24 cellular contexts compared by ENCODE assay signal in genomic region chr2:25692143-25692542, GRCh38. TPM values are rescaled to one million over a fixed set of nuclear protein-coding genes. Genes with fewer than 3 reads are reported as not detected.
DNase-seq lines count a peak whose midpoint lies in the region; ATAC-seq and TF ChIP-seq lines count a peak whose summit lies in the region.
"Had no signal": no experiment of that assay in that cellular context is flagged by ENCODE, and none has a peak within 500 bp of the region (broad histone marks: within the 10 kb centered on the region; RNA-seq: fewer than 3 reads in every experiment).

No MANE protein-coding gene starts in this region.

- dilution Hi-C loops in mammary epithelial cell (cut with HindIII; ENCODE audit: low sequenced_read_pairs), result no loop called here

- TF ChIP-seq CTCF in mammary epithelial cell (conservative IDR thresholded peaks at IDR 0.05 in 1 of 2, IDR thresholded peaks at IDR 0.05 in 1 of 2; ENCODE audit: extremely low read depth in 1 of 2, insufficient read depth in 1 of 2, low read depth in 1 of 2, low read length in 2 of 2) (no peak), thyroid gland (IDR thresholded peaks at IDR 0.05) (no peak)
- no peak for TF ChIP-seq CTCF in CD8-positive, alpha-beta T cell (IDR thresholded peaks at IDR 0.05)

- H3K9me3 ChIP-seq in MG63 (no peaks in the 10 kb centered on the region), mammary epithelial cell (replicated peaks; ENCODE audit: insufficient read depth, low read length) (no peaks in the 10 kb centered on the region), thyroid gland (no peaks in the 10 kb centered on the region)
- H3K9me3 ChIP-seq in CD8-positive, alpha-beta T cell (ENCODE audit: low read length), result no peaks in the 10 kb centered on the region
- no peaks in the 10 kb centered on the region for H3K9me3 ChIP-seq in CD4-positive, alpha-beta memory T cell (ENCODE audit: control insufficient read depth in 1 of 2, low read length in 2 of 2)
- H3K9me3 ChIP-seq: sigmoid colon, SJSA1, thoracic aorta had no signal

- 33% methylated on average over 3 of the region's 4 CpGs for WGBS in mammary epithelial cell (ENCODE audit: low coverage, missing lambda C conversion rate)
- WGBS in thyroid gland, 2 donors, result 72 to 79% methylated on average over 4 of the region's 4 CpGs

- no TSS peak for BruUV-seq in mammary epithelial cell (replicated peaks; lab: Mats Ljungman, UMichigan)

- no peak overlapping the region for H3K4me2 ChIP-seq in mammary epithelial cell (ENCODE audit: insufficient read depth, low read depth, low read length)

- no peak overlapping the region for H3K4me3 Mint-ChIP-seq in CD8-positive, alpha-beta T cell
- no peak overlapping the region for H3K4me3 Mint-ChIP-seq in CD4-positive, alpha-beta memory T cell
- H3K4me3 Mint-ChIP-seq: activated naive CD4-positive, alpha-beta T cell treated with anti-CD3 and anti-CD28 coated beads for 36 hours; CD4-positive, CD25-positive, alpha-beta regulatory T cell; stimulated activated memory B cell treated with anti-CD40 and anti-IgM and Interleukin-4, amounts not matched to agents 10 μg/mL and 1 μg/mL and 100 μg/mL, for 72 hours had no signal

- no peaks in the 10 kb centered on the region for H3K79me2 ChIP-seq in mammary epithelial cell (ENCODE audit: insufficient read depth, low read length)

- H3K27me3 Mint-ChIP-seq in CD8-positive, alpha-beta T cell (ENCODE audit: low read depth), result peaks cover 3% of the 10 kb centered on the region
- peaks cover 0 to 1% of the 10 kb centered on the region in 2 donors for H3K27me3 Mint-ChIP-seq in CD4-positive, alpha-beta memory T cell
- H3K27me3 Mint-ChIP-seq: stimulated activated memory B cell treated with anti-CD40 and anti-IgM and Interleukin-4, amounts not matched to agents 10 μg/mL and 1 μg/mL and 100 μg/mL, for 72 hours had no signal

- H3K4me1 ChIP-seq in mammary epithelial cell (ENCODE audit: insufficient read depth, low read length), result peaks cover 6% of the 10 kb centered on the region
- no peaks in the 10 kb centered on the region for H3K4me1 ChIP-seq in thyroid gland
- no peaks in the 10 kb centered on the region for H3K4me1 ChIP-seq in CD8-positive, alpha-beta T cell (ENCODE audit: insufficient read depth, low read length)
- H3K4me1 ChIP-seq in CD4-positive, alpha-beta memory T cell (ENCODE audit: insufficient read depth, low read length), result no peaks in the 10 kb centered on the region
- H3K4me1 ChIP-seq: sigmoid colon had no signal

- no peak for TF ChIP-seq POLR2A in thyroid gland (IDR thresholded peaks at IDR 0.05)

- H3K4me1 Mint-ChIP-seq in CD8-positive, alpha-beta T cell (ENCODE audit: low read depth), result no peaks in the 10 kb centered on the region
- no peaks in the 10 kb centered on the region for H3K4me1 Mint-ChIP-seq in CD4-positive, alpha-beta memory T cell
- H3K4me1 Mint-ChIP-seq: CD4-positive, CD25-positive, alpha-beta regulatory T cell; stimulated activated memory B cell treated with anti-CD40 and anti-IgM and Interleukin-4, amounts not matched to agents 10 μg/mL and 1 μg/mL and 100 μg/mL, for 72 hours had no signal

- H3K27ac ChIP-seq in mammary epithelial cell (ENCODE audit: insufficient read depth, low read depth, low read length) (no peak overlapping the region), thyroid gland (no peak overlapping the region)
- no peak overlapping the region for H3K27ac ChIP-seq in CD8-positive, alpha-beta T cell (ENCODE audit: low read depth, low read length)
- H3K27ac ChIP-seq in CD4-positive, alpha-beta memory T cell (ENCODE audit: low read depth, low read length), result no peak overlapping the region
- H3K27ac ChIP-seq: epithelial cell of prostate, sigmoid colon, SJSA1, thoracic aorta had no signal

- peak; percentile 32 for DNase-seq in Daoy (ENCODE audit: low read depth)
- peak; percentile 66 for DNase-seq in MG63
- DNase-seq in mammary epithelial cell, result peak; percentile 62
- peak; percentile 11 for DNase-seq in mesenteric fat pad (ENCODE audit: low spot score)
- no peak for DNase-seq in thyroid gland
- DNase-seq in CD8-positive, alpha-beta T cell, result no peak
- DNase-seq in CD4-positive, alpha-beta memory T cell, result no peak
- DNase-seq in activated naive CD4-positive, alpha-beta T cell treated with Interleukin-2 at 50 U/mL for 16 hours, result no peak
- DNase-seq: activated CD4-positive, alpha-beta T cell treated with anti-CD3 and anti-CD28 coated beads, Interleukin-2, amount 50 U/mL, for 48 hours; activated naive CD4-positive, alpha-beta T cell treated with anti-CD3 and anti-CD28 coated beads for 36 hours; activated T-cell treated with anti-CD3 and anti-CD28 coated beads for 4 hours; CD4-positive, CD25-positive, alpha-beta regulatory T cell; cortex of kidney; Karpas-422; NCI-H1417; NCI-H526; nucleus accumbens; sigmoid colon; T-helper 2 cell had no signal

- POLR2A ChIA-PET in CD8-positive, alpha-beta T cell (lab: Charles Lee), result no interaction called here
- POLR2A ChIA-PET in CD4-positive, alpha-beta memory T cell (lab: Charles Lee; ENCODE audit: partially characterized antibody), result no interaction called here

- no peak for ATAC-seq in CD8-positive, alpha-beta T cell
- ATAC-seq: left lobe of liver; stimulated activated memory B cell treated with anti-CD40 and anti-IgM and Interleukin-4, amounts not matched to agents 10 μg/mL and 1 μg/mL and 100 μg/mL, for 72 hours had no signal

- no peaks in the 10 kb centered on the region for H3K36me3 Mint-ChIP-seq in CD8-positive, alpha-beta T cell
- no peaks in the 10 kb centered on the region for H3K36me3 Mint-ChIP-seq in CD4-positive, alpha-beta memory T cell
- H3K36me3 Mint-ChIP-seq: CD4-positive, CD25-positive, alpha-beta regulatory T cell; stimulated activated memory B cell treated with anti-CD40 and anti-IgM and Interleukin-4, amounts not matched to agents 10 μg/mL and 1 μg/mL and 100 μg/mL, for 72 hours had no signal

- H3K4me3 ChIP-seq in MG63 (no peak overlapping the region), mammary epithelial cell (replicated peaks in 1 of 3; ENCODE audit: insufficient read depth in 1 of 3, low read depth in 2 of 3, low read length in 3 of 3) (no peak overlapping the region), thyroid gland (replicated peaks in 1 of 3) (no peak overlapping the region)
- H3K4me3 ChIP-seq in CD8-positive, alpha-beta T cell (ENCODE audit: low read depth, low read length), result no peak overlapping the region
- H3K4me3 ChIP-seq in CD4-positive, alpha-beta memory T cell (ENCODE audit: low read length in 2 of 2), result no peak overlapping the region
- H3K4me3 ChIP-seq: sigmoid colon, SJSA1, thoracic aorta had no signal

- H3K27ac Mint-ChIP-seq in CD8-positive, alpha-beta T cell, result no peak overlapping the region
- H3K27ac Mint-ChIP-seq in CD4-positive, alpha-beta memory T cell, result no peak overlapping the region
- H3K27ac Mint-ChIP-seq: activated naive CD4-positive, alpha-beta T cell treated with anti-CD3 and anti-CD28 coated beads for 36 hours; CD4-positive, CD25-positive, alpha-beta regulatory T cell; stimulated activated memory B cell treated with anti-CD40 and anti-IgM and Interleukin-4, amounts not matched to agents 10 μg/mL and 1 μg/mL and 100 μg/mL, for 72 hours had no signal

- CTCF ChIA-PET in mammary epithelial cell (lab: Charles Lee; ENCODE audit: low non-redundant PET), result interaction anchor here (1.2 kb wide), 1 partner anchor 8 kb away, joined by 6 read pairs; no protein-coding TSS in a partner anchor
- CTCF ChIA-PET in CD8-positive, alpha-beta T cell (lab: Charles Lee), result interaction anchor here (2.4 kb wide), 1 partner anchor 85 kb away, joined by 10 read pairs; no protein-coding TSS in a partner anchor
- CTCF ChIA-PET in CD4-positive, alpha-beta memory T cell (lab: Charles Lee; ENCODE audit: partially characterized antibody), result interaction anchor here (0.7 kb wide), 1 partner anchor 84 kb away, joined by 3 read pairs; no protein-coding TSS in a partner anchor

- H3K27me3 ChIP-seq in MG63 (no peaks in the 10 kb centered on the region), mammary epithelial cell (ENCODE audit: insufficient read depth, low read length) (no peaks in the 10 kb centered on the region), thyroid gland (no peaks in the 10 kb centered on the region)
- no peaks in the 10 kb centered on the region for H3K27me3 ChIP-seq in CD8-positive, alpha-beta T cell (ENCODE audit: insufficient read depth, low read length)
- H3K27me3 ChIP-seq in CD4-positive, alpha-beta memory T cell (ENCODE audit: insufficient read depth, low read length), result no peaks in the 10 kb centered on the region
- H3K27me3 ChIP-seq: sigmoid colon, SJSA1 had no signal

- no peaks in the 10 kb centered on the region for H3K9me3 Mint-ChIP-seq in CD8-positive, alpha-beta T cell
- no peaks in the 10 kb centered on the region for H3K9me3 Mint-ChIP-seq in CD4-positive, alpha-beta memory T cell
- H3K9me3 Mint-ChIP-seq: activated naive CD4-positive, alpha-beta T cell treated with anti-CD3 and anti-CD28 coated beads for 36 hours; stimulated activated memory B cell treated with anti-CD40 and anti-IgM and Interleukin-4, amounts not matched to agents 10 μg/mL and 1 μg/mL and 100 μg/mL, for 72 hours had no signal

- H3K36me3 ChIP-seq in MG63 (no peaks in the 10 kb centered on the region), mammary epithelial cell (ENCODE audit: insufficient read depth, low read length) (no peaks in the 10 kb centered on the region), thyroid gland (no peaks in the 10 kb centered on the region)
- H3K36me3 ChIP-seq in CD8-positive, alpha-beta T cell (ENCODE audit: insufficient read depth, low read length), result no peaks in the 10 kb centered on the region
- H3K36me3 ChIP-seq in CD4-positive, alpha-beta memory T cell (ENCODE audit: insufficient read depth, low read length), result no peaks in the 10 kb centered on the region
- H3K36me3 ChIP-seq: sigmoid colon, SJSA1, thoracic aorta had no signal

- in situ Hi-C loops in mammary epithelial cell (cut with MboI; ENCODE audit: low sequenced_read_pairs in 2 of 2), result loop anchor here in 1 of 2 donors (10.0 kb wide), 1 partner anchor 87 kb away; no protein-coding TSS in a partner anchor

- no peak overlapping the region for H2AFZ ChIP-seq in mammary epithelial cell (ENCODE audit: low read depth, low read length)

- H3K9ac ChIP-seq in mammary epithelial cell (ENCODE audit: insufficient read depth, low read length), result no peak overlapping the region

- intact Hi-C loops in mammary epithelial cell (cut with micrococcal nuclease) (no loop called here), thyroid gland (cut with DNase I) (no loop called here)
- intact Hi-C loops in CD8-positive, alpha-beta T cell (cut with DNase I, micrococcal nuclease), result no loop called here
- intact Hi-C loops in CD4-positive, alpha-beta memory T cell (cut with micrococcal nuclease), result no loop called here

- H4K20me1 ChIP-seq in mammary epithelial cell (ENCODE audit: insufficient read depth, low read length), result no peaks in the 10 kb centered on the region

RNA-seq across cellular contexts. Expression of gene DTNB, which starts 18.8 kb away (rescaled TPM):
- 5.0 and 5.3 TPM in 2 replicates for total RNA-seq in Daoy (2014; rRNA removed; shearing (Covaris generic))
- 8.2 and 56.7 TPM in 2 replicates for total RNA-seq in MG63 (2014; rRNA removed; shearing (Covaris generic); ENCODE audit: low replicate concordance)
- total RNA-seq in mammary epithelial cell, result 10 to 100 TPM; 38.8 to 42.9 TPM
- polyA plus RNA-seq in mammary epithelial cell, result 25.9 TPM
- polyA minus RNA-seq in mammary epithelial cell, result 65.9 TPM
- total RNA-seq in mesenteric fat pad, result 15.6 TPM
- total RNA-seq in thyroid gland, result 10 to 100 TPM; 38.9 to 75.2 (median 55.5) TPM
- total RNA-seq in CD8-positive, alpha-beta T cell, result 10 to 100 TPM; 27.1 to 33.2 TPM
- total RNA-seq in CD4-positive, alpha-beta memory T cell, result 10 to 100 TPM; 42.1 to 45.3 TPM
- polyA plus RNA-seq in CD4-positive, alpha-beta memory T cell, result 10 to 100 TPM; 18.0 to 24.3 TPM

Comparison
In these comparisons a context has a peak if more than half of its experiments do, and no peak if none do; other contexts are left out.
1. DNase-seq: peak in Daoy (single experiment), MG63 (single experiment), mammary epithelial cell (single experiment) and mesenteric fat pad (single experiment); none in thyroid gland (0 of 2), CD8-positive, alpha-beta T cell (0 of 7), CD4-positive, alpha-beta memory T cell (0 of 5) and activated naive CD4-positive, alpha-beta T cell treated with Interleukin-2 at 50 U/mL for 16 hours (single experiment).